In the genomic region with DNA sequence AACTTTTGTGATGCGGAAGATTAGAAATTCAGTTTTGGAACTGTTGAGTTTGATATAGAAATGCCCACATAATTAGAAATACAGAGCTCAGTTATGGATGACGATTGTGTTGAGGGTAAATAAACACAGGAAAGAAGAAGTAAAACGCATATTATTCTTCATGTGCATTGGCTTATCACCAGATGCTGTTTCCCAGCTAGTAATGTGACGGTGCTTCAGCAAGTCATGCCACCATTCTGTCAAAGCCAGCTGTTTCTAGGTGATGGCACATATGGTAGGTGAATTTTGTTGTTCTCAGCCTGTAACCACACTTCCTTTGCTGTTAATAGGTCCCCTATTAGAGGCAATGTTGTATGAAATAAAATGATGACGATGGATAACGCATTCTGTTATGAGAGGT, we compare ENCODE assay signal across 17 cellular contexts.
DNase-seq lines count a peak whose midpoint lies in the region; ATAC-seq and TF ChIP-seq lines count a peak whose summit lies in the region.
"Had no signal": no experiment of that assay in that cellular context is flagged by ENCODE, and none has a peak within 500 bp of the region (broad histone marks: within the 10 kb centered on the region; RNA-seq: fewer than 3 reads in every experiment).

No MANE protein-coding gene starts in this region.

- H3K27ac ChIP-seq in body of pancreas: no peak overlapping the region
- no peak overlapping the region for H3K27ac ChIP-seq in effector memory CD4-positive, alpha-beta T cell (ENCODE audit: insufficient read depth, low read length, poor library complexity, severe bottlenecking)
- H3K27ac ChIP-seq: GM23248 had no signal

- no peak for TF ChIP-seq CTCF in body of pancreas (IDR thresholded peaks at IDR 0.05)

- H3K27me3 ChIP-seq in body of pancreas: no peaks in the 10 kb centered on the region
- H3K27me3 ChIP-seq in effector memory CD4-positive, alpha-beta T cell (replicated peaks; ENCODE audit: control insufficient read depth, insufficient read depth, low read length, poor library complexity, severe bottlenecking): no peaks in the 10 kb centered on the region

- 58 to 65% methylated on average over 6 of the region's 6 CpGs for WGBS in body of pancreas, 2 donors

- H3K36me3 ChIP-seq in body of pancreas (replicated peaks in 1 of 2; ENCODE audit: insufficient read depth in 1 of 2, low read depth in 2 of 2): no peaks in the 10 kb centered on the region
- no peaks in the 10 kb centered on the region for H3K36me3 ChIP-seq in effector memory CD4-positive, alpha-beta T cell (ENCODE audit: control insufficient read depth, insufficient read depth, low read length)

- no peaks in the 10 kb centered on the region for H3K4me1 ChIP-seq in body of pancreas
- no peaks in the 10 kb centered on the region for H3K4me1 ChIP-seq in effector memory CD4-positive, alpha-beta T cell (ENCODE audit: control insufficient read depth, insufficient read depth, low read length, poor library complexity, severe bottlenecking)

- intact Hi-C loops in body of pancreas (cut with DNase I): no loop called here

- peak; percentile 38 for ATAC-seq in body of pancreas
- ATAC-seq: GM12878 had no signal

- H3K9me3 ChIP-seq in body of pancreas: no peaks in the 10 kb centered on the region
- no peaks in the 10 kb centered on the region for H3K9me3 ChIP-seq in effector memory CD4-positive, alpha-beta T cell (ENCODE audit: control insufficient read depth, low read length)

- DNase-seq in DMS 273 treated with DMSO at 0.1 percent for 48 hours (lab: John Stamatoyannopoulos, UW): peak; percentile 2
- DNase-seq in NCI-H1694 (lab: John Stamatoyannopoulos, UW): peak; percentile 16
- DNase-seq in body of pancreas: peak in 3 of 4 donors; percentile 28 to 47 (median 29)
- no peak for DNase-seq in effector memory CD4-positive, alpha-beta T cell
- DNase-seq in HK-2 (ENCODE audit: unreplicated experiment): no peak
- no peak for DNase-seq in effector CD8-positive, alpha-beta T cell (lab: John Stamatoyannopoulos, UW)
- DNase-seq: C1 segment of cervical spinal cord; Calu3; CD4-positive, alpha-beta memory T cell; COR-L47; DMS79; EL; GDM1; GM23248; H7; HCEC 1CT had no signal

- no peak for TF ChIP-seq POLR2A in body of pancreas (IDR thresholded peaks at IDR 0.05)

- H3K4me3 ChIP-seq in body of pancreas: no peak overlapping the region
- no peak overlapping the region for H3K4me3 ChIP-seq in effector memory CD4-positive, alpha-beta T cell (ENCODE audit: insufficient read depth, low read depth, low read length, poor library complexity, severe bottlenecking)
- H3K4me3 ChIP-seq: GM12878, GM23248 had no signal

Comparison
In these comparisons a context has a peak if more than half of its experiments do, and no peak if none do; other contexts are left out.
1. DNase-seq: peak in DMS 273 treated with DMSO at 0.1 percent for 48 hours (single experiment), NCI-H1694 (single experiment) and body of pancreas (3 of 4); none in effector memory CD4-positive, alpha-beta T cell (0 of 3), HK-2 (single experiment) and effector CD8-positive, alpha-beta T cell (single experiment).